8 cellular contexts compared by ENCODE assay signal in genomic region chr10:102661614-102662133, GRCh38. TPM values are rescaled to one million over a fixed set of nuclear protein-coding genes. Genes with fewer than 3 reads are reported as not detected.
DNase-seq lines count a peak whose midpoint lies in the region; ATAC-seq and TF ChIP-seq lines count a peak whose summit lies in the region.

No MANE protein-coding gene starts in this region.

- H3K36me3 ChIP-seq in OCI-LY1 (ENCODE audit: insufficient read depth, low read length) (peaks cover 8% of the 10 kb centered on the region), A673 (ENCODE audit: insufficient read depth, low read length, poor library complexity, severe bottlenecking) (peaks cover 9% of the 10 kb centered on the region)

- H3K9me3 ChIP-seq in OCI-LY1 (ENCODE audit: low read length): no peaks in the 10 kb centered on the region
- no peaks in the 10 kb centered on the region for H3K9me3 ChIP-seq in A673 (ENCODE audit: low read depth, low read length, poor library complexity, severe bottlenecking)

- peaks cover 41% of the 10 kb centered on the region for H3K4me1 ChIP-seq in OCI-LY1 (ENCODE audit: insufficient read depth, low read length, severe bottlenecking)
- H3K4me1 ChIP-seq in A673 (ENCODE audit: insufficient read depth, low read length, poor library complexity, severe bottlenecking): no peaks in the 10 kb centered on the region

- H3K79me2 ChIP-seq in OCI-LY1 (ENCODE audit: insufficient read depth, low read length): no peaks in the 10 kb centered on the region

- H3K27ac ChIP-seq in OCI-LY1 (ENCODE audit: low read depth, low read length, poor library complexity, severe bottlenecking) (peak overlapping the region; percentile 11), A673 (ENCODE audit: low read depth, low read length, poor library complexity, severe bottlenecking) (no peak overlapping the region)

- H3K4me2 ChIP-seq in OCI-LY1 (ENCODE audit: low read length): no peak overlapping the region; the same call in 1 of the 2 replicates

- ATAC-seq in Right ventricle myocardium inferior (peak; percentile 3), left ventricle myocardium superior (peak; percentile 22)

- H3K9me2 ChIP-seq in OCI-LY1 (ENCODE audit: low read depth, low read length): no peaks in the 10 kb centered on the region

- H2AFZ ChIP-seq in OCI-LY1 (ENCODE audit: low read length): no peak overlapping the region

- intact Hi-C loops in Right ventricle myocardium inferior (cut with DNase I): no loop called here
- intact Hi-C loops in cardiac septum (cut with DNase I): no loop called here
- intact Hi-C loops in left ventricle myocardium superior (cut with micrococcal nuclease): no loop called here
- intact Hi-C loops in A673 (cut with micrococcal nuclease; ENCODE audit: unreplicated experiment): no loop called here

- CTCF ChIA-PET in A673 (lab: Charles Lee): no interaction called here

- BruUV-seq in A673 (replicated peaks; lab: Mats Ljungman, UMichigan): no TSS peak

- no peak overlapping the region for H3K4me3 ChIP-seq in OCI-LY1 (ENCODE audit: low read depth, low read length, poor library complexity, severe bottlenecking)
- no peak overlapping the region for H3K4me3 ChIP-seq in A673 (ENCODE audit: low read depth, low read length, poor library complexity, severe bottlenecking)

- no peaks in the 10 kb centered on the region for H3K27me3 ChIP-seq in OCI-LY1 (ENCODE audit: insufficient read depth, low read length)
- no peaks in the 10 kb centered on the region for H3K27me3 ChIP-seq in A673 (replicated peaks; ENCODE audit: insufficient read depth, low read depth, low read length, poor library complexity)

- TF ChIP-seq CTCF in OCI-LY1 (IDR thresholded peaks at IDR 0.05; ENCODE audit: low read length): no peak
- TF ChIP-seq CTCF in A673 (conservative IDR thresholded peaks at IDR 0.05; ENCODE audit: low read depth, low read length): no peak

- H3K9ac ChIP-seq in OCI-LY1 (ENCODE audit: low read length): no peak overlapping the region

- no peak for DNase-seq in Right ventricle myocardium inferior (ENCODE audit: missing footprints)
- no peak for DNase-seq in cardiac septum (ENCODE audit: low spot score)
- no peak for DNase-seq in left ventricle myocardium superior
- no peak for DNase-seq in A673 (ENCODE audit: low spot score)
- no peak for DNase-seq in GOT3 (lab: John Stamatoyannopoulos, UW)
- DNase-seq in DMS 273 treated with DMSO at 0.1 percent for 48 hours (lab: John Stamatoyannopoulos, UW): no peak
- DNase-seq in stimulated activated CD4-positive, alpha-beta T cell treated with anti-CD3 and anti-CD28 coated beads, Interleukin-2, amount 100 ng/mL, for 48 hours: no peak

- H4K20me1 ChIP-seq in OCI-LY1 (ENCODE audit: insufficient read depth, low read length): no peaks in the 10 kb centered on the region

- POLR2A ChIA-PET in A673 (lab: Charles Lee; ENCODE audit: low non-redundant PET): no interaction called here

- H3F3A ChIP-seq in OCI-LY1 (ENCODE audit: insufficient read depth, low read length): no peaks in the 10 kb centered on the region

RNA-seq across cellular contexts. Expression of gene TRIM8, which starts 17.4 kb away (rescaled TPM):
- total RNA-seq in Right ventricle myocardium inferior: 109 TPM
- 99.6 TPM for total RNA-seq in cardiac septum
- total RNA-seq in left ventricle myocardium superior: 117 TPM
- 29.4 and 32.0 TPM in 2 replicates for total RNA-seq in A673 (2021)

RNA-seq across cellular contexts. Expression of gene ARL3, which starts 52.5 kb away (rescaled TPM):
- total RNA-seq in Right ventricle myocardium inferior: 15.4 TPM
- 13.1 TPM for total RNA-seq in cardiac septum
- 13.6 TPM for total RNA-seq in left ventricle myocardium superior
- 14.9 and 17.2 TPM in 2 replicates for total RNA-seq in A673 (2021)

RNA-seq across cellular contexts. Expression of gene SFXN2, which starts 52.8 kb away (rescaled TPM):
- 0.68 TPM for total RNA-seq in Right ventricle myocardium inferior
- 2.8 TPM for total RNA-seq in cardiac septum
- 1.5 TPM for total RNA-seq in left ventricle myocardium superior
- total RNA-seq in A673 (2021): 19.5 and 24.6 TPM in 2 replicates
